In the genomic region with DNA sequence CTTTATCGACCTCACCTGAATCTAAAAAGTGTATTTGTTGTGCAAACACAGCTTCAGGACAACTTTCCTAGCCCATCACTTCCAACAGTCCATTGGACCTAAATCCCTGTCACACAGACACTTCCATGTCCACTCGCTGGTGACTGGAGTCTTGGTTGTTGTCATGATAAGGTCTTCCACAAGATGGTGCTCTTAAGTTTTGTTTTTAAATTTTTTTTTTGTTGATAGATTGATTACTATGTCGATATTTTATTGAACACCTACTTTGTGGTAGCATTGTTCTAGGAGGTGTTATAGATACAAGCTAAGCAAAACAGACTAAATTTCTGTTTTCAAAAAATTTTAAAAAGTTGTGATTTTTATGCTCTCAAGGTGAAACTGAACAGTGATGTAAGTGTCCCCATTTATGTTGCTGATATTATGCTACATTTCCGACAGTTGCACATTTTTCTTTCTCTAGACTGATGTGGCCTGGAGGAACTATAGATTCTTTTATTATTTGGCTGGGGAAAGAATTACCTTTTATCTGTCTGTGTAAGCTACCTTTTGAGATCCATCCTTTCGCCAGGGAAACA, we compare ENCODE assay signal across 8 cellular contexts. TPM values are rescaled to one million over a fixed set of nuclear protein-coding genes. Genes with fewer than 3 reads are reported as not detected.
DNase-seq lines count a peak whose midpoint lies in the region; ATAC-seq, FAIRE-seq and TF ChIP-seq lines count a peak whose summit lies in the region.

No MANE protein-coding gene starts in this region.

- SMC1A ChIA-PET in GM12878 (lab: Charles Lee; ENCODE audit: uncharacterized antibody, unreplicated experiment) = interaction anchor here (0.5 to 12.7 kb wide), 27 partner anchors 10 to 691 kb away, joined by 3 to 233 read pairs (median 5); a partner anchor contains a TSS

- POLR2A ChIA-PET in GM12878 (lab: Charles Lee) = interaction anchor here (1.3 kb wide), 1 partner anchor 94 kb away, joined by 3 read pairs; no protein-coding TSS in a partner anchor

- no peak overlapping the region for H2AFZ ChIP-seq in GM12878 (ENCODE audit: control insufficient read depth, low read depth, low read length)

- intact Hi-C loops in GM12878 (cut with micrococcal nuclease; ENCODE audit: unreplicated experiment) = loop anchor here (1.0 kb wide), 2 partner anchors 95 to 105 kb away; no protein-coding TSS in a partner anchor

- no peak overlapping the region for H3K4me2 ChIP-seq in GM12878 (ENCODE audit: control insufficient read depth, insufficient read depth)

- RAD21 ChIA-PET in GM12878 (lab: Charles Lee; ENCODE audit: unreplicated experiment) = interaction anchor here (0.6 to 8.8 kb wide), 14 partner anchors 31 to 683 kb away, joined by 3 to 108 read pairs (median 4); a partner anchor contains a TSS

- peaks cover 5% of the 10 kb centered on the region for H3K4me1 ChIP-seq in GM12878 (ENCODE audit: control insufficient read depth, insufficient read depth, low read length)

- no peak for TF ChIP-seq POLR2A in GM12878 (IDR thresholded peaks at IDR 0.05; ENCODE audit: low read depth, low read length)

- H3K9me3 ChIP-seq in GM12878 (replicated peaks; ENCODE audit: control insufficient read depth, insufficient read depth, low read length) = no peaks in the 10 kb centered on the region

- peak; percentile 34 to 60 (median 51); a peak in 5 of 6 replicates for TF ChIP-seq CTCF in GM12878 (IDR thresholded peaks at IDR 0.05 in 2 of 3, conservative IDR thresholded peaks at IDR 0.05 in 1 of 3; ENCODE audit: control insufficient read depth in 2 of 3, extremely low read depth in 1 of 3, insufficient read depth in 1 of 3, low read depth in 3 of 3, low read length in 3 of 3)
- TF ChIP-seq CTCF in nephron progenitor cell (IDR thresholded peaks at IDR 0.05) = peak; percentile 52
- TF ChIP-seq CTCF in omental fat pad (IDR thresholded peaks at IDR 0.05) = no peak

- H3K27me3 Mint-ChIP-seq in nephron progenitor cell (ENCODE audit: low read depth, poor library complexity) = peaks cover 39% of the 10 kb centered on the region

- BruUV-seq in GM12878 (replicated peaks; lab: Mats Ljungman, UMichigan) = no TSS peak

- H3K36me3 Mint-ChIP-seq in nephron progenitor cell (ENCODE audit: low read depth) = no peaks in the 10 kb centered on the region

- CTCF ChIA-PET in GM12878 (lab: Yijun Ruan, JAX) = interaction anchor here (0.7 to 10.6 kb wide), 33 partner anchors 9 to 698 kb away, joined by 3 to 361 read pairs (median 4); a partner anchor contains a TSS

- peaks cover 19% of the 10 kb centered on the region for H3K9me3 Mint-ChIP-seq in nephron progenitor cell

- H3K27ac ChIP-seq in GM12878 (ENCODE audit: control insufficient read depth, insufficient read depth) = no peak overlapping the region

- TF ChIP-seq EP300 in Ishikawa (IDR thresholded peaks at IDR 0.05; ENCODE audit: borderline replicate concordance) = no peak
- no peak for TF ChIP-seq EP300 in GM12878 (IDR thresholded peaks at IDR 0.05; ENCODE audit: borderline replicate concordance in 1 of 2, control insufficient read depth in 1 of 2, low read depth in 2 of 2, low read length in 2 of 2)

- peaks cover 8% of the 10 kb centered on the region for H3K4me1 Mint-ChIP-seq in nephron progenitor cell

- no peaks in the 10 kb centered on the region for H3K36me3 ChIP-seq in GM12878 (ENCODE audit: control insufficient read depth in 2 of 2, insufficient read depth in 2 of 2, low read length in 1 of 2)

- H3K4me3 Mint-ChIP-seq in nephron progenitor cell = no peak overlapping the region

- no peak overlapping the region for H3K9ac ChIP-seq in GM12878 (ENCODE audit: control insufficient read depth, insufficient read depth, low read length)

- no peak overlapping the region for H3K27ac Mint-ChIP-seq in nephron progenitor cell

- peak; percentile 96 for FAIRE-seq in GM12878 (lab: Jason Lieb, UNC)

- no peak overlapping the region for H3K4me3 ChIP-seq in GM12878

- ATAC-seq in GM12878 (peak; percentile 80), omental fat pad (ENCODE audit: low FRiP score) (no peak), HG03442 (IDR thresholded peaks at IDR 0.05; ENCODE audit: unreplicated experiment) (no peak)

- in situ Hi-C loops in GM12878 (cut with MboI) = loop anchor here (5.0 kb wide), 1 partner anchor 94 kb away; no protein-coding TSS in a partner anchor

- DNase-seq in DMS153 treated with DMSO at 0.1 percent for 48 hours (lab: John Stamatoyannopoulos, UW; ENCODE audit: unreplicated experiment) (peak; percentile 11), DMS153 (lab: John Stamatoyannopoulos, UW) (no peak), GM12878 (ENCODE audit: low read depth, low spot score) (peak; percentile 21), nephron progenitor cell (no peak), omental fat pad (ENCODE audit: low spot score) (no peak), C1 segment of cervical spinal cord (lab: John Stamatoyannopoulos, UW) (no peak)

- H4K20me1 ChIP-seq in GM12878 (ENCODE audit: control insufficient read depth, insufficient read depth) = no peaks in the 10 kb centered on the region

- H3K79me2 ChIP-seq in GM12878 (ENCODE audit: control insufficient read depth, insufficient read depth, low read length) = no peaks in the 10 kb centered on the region

- TF ChIP-seq RAD21 in Ishikawa (IDR thresholded peaks at IDR 0.05; ENCODE audit: low read depth) (peak; percentile 67), GM12878 (IDR thresholded peaks at IDR 0.05; ENCODE audit: insufficient read depth, low read depth, low read length) (peak; percentile 68)

- WGBS in GM12878 (ENCODE audit: insufficient coverage, insufficient replicate concordance, low lambda C conversion rate, missing lambda C conversion rate) = 40% methylated on average over 5 of the region's 5 CpGs

- H3K27me3 ChIP-seq in GM12878 (replicated peaks in 1 of 2; ENCODE audit: control insufficient read depth in 2 of 2, insufficient read depth in 2 of 2, low read length in 1 of 2) = peaks cover 0 to 2% of the 10 kb centered on the region in 2 experiments; a peak in 1 of 4 replicates

TF ChIP-seq in Ishikawa, 13 proteins besides CTCF, POLR2A, EP300 and RAD21:
- TF ChIP-seq NFIC (IDR thresholded peaks at IDR 0.05) = no peak
TF ChIP-seq in Ishikawa: peak in this region for 0.

TF ChIP-seq in GM12878, 131 proteins besides CTCF, POLR2A, EP300 and RAD21:
- TF ChIP-seq, protein P1, sequence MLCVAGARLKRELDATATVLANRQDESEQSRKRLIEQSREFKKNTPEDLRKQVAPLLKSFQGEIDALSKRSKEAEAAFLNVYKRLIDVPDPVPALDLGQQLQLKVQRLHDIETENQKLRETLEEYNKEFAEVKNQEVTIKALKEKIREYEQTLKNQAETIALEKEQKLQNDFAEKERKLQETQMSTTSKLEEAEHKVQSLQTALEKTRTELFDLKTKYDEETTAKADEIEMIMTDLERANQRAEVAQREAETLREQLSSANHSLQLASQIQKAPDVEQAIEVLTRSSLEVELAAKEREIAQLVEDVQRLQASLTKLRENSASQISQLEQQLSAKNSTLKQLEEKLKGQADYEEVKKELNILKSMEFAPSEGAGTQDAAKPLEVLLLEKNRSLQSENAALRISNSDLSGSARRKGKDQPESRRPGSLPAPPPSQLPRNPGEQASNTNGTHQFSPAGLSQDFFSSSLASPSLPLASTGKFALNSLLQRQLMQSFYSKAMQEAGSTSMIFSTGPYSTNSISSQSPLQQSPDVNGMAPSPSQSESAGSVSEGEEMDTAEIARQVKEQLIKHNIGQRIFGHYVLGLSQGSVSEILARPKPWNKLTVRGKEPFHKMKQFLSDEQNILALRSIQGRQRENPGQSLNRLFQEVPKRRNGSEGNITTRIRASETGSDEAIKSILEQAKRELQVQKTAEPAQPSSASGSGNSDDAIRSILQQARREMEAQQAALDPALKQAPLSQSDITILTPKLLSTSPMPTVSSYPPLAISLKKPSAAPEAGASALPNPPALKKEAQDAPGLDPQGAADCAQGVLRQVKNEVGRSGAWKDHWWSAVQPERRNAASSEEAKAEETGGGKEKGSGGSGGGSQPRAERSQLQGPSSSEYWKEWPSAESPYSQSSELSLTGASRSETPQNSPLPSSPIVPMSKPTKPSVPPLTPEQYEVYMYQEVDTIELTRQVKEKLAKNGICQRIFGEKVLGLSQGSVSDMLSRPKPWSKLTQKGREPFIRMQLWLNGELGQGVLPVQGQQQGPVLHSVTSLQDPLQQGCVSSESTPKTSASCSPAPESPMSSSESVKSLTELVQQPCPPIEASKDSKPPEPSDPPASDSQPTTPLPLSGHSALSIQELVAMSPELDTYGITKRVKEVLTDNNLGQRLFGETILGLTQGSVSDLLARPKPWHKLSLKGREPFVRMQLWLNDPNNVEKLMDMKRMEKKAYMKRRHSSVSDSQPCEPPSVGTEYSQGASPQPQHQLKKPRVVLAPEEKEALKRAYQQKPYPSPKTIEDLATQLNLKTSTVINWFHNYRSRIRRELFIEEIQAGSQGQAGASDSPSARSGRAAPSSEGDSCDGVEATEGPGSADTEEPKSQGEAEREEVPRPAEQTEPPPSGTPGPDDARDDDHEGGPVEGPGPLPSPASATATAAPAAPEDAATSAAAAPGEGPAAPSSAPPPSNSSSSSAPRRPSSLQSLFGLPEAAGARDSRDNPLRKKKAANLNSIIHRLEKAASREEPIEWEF (IDR thresholded peaks at IDR 0.05; ENCODE audit: insufficient replicate concordance, low read depth, low read length) = peak; percentile 92
- TF ChIP-seq ZNF384 (IDR thresholded peaks at IDR 0.05; ENCODE audit: borderline replicate concordance, low read depth, low read length) (0 out of 2 replicates have a peak, but pooled peaks have one; percentile 16), SP1 (IDR thresholded peaks at IDR 0.05; ENCODE audit: low read depth, low read length) (no peak), SMC3 (IDR thresholded peaks at IDR 0.05; ENCODE audit: borderline replicate concordance, low read length) (peak; percentile 71)

RNA-seq across cellular contexts. Expression of a gene that starts 8.1 kb away (rescaled TPM):
- not detected in 2 replicates for total RNA-seq in GM12878 (2013; cell fraction: nucleolus; rRNA removed)
- total RNA-seq in GM12878 (2014; rRNA removed) (not detected in 2 replicates), GM12878 (2014; rRNA removed; fragmentation: Illumina TruSeq; extraction: Trizol) (not detected in 2 replicates), GM12878 (2021) (not detected in 2 replicates), omental fat pad (not detected)
- not detected for polyA plus RNA-seq in GM12878 (2011; ENCODE audit: low read depth)
- polyA plus RNA-seq in GM12878 (2011; rRNA removed) (not detected in 2 replicates), GM12878 (2014; fragmentation: Illumina TruSeq; extraction: Trizol) (not detected in 2 replicates), GM12878 (2014; fragmentation: Nextera tagmentation; extraction: Ambion mirVana) (under 1 TPM in 1 of 2 experiments, not detected in 1; 0.27 TPM), GM12878 (2014; rRNA removed) (not detected in 2 replicates), GM12878 (2016; fragmentation: Nextera tagmentation; extraction: Ambion mirVana) (under 1 TPM; 0.33 to 0.75 TPM)
- not detected in 2 replicates for polyA plus RNA-seq in GM12878 (2011; cell fraction: cytosol; rRNA removed)
- polyA plus RNA-seq in GM12878 (2011; cell fraction: nucleus; rRNA removed) = not detected in 2 replicates
- 0.42 and 1.2 TPM in 2 replicates for polyA plus RNA-seq in GM12878 (2012)
- polyA minus RNA-seq in GM12878 (2011; rRNA and poly(A)+ RNA removed) = not detected in 2 replicates
- not detected in 2 replicates for polyA minus RNA-seq in GM12878 (2011; cell fraction: cytosol; rRNA and poly(A)+ RNA removed)
- polyA minus RNA-seq in GM12878 (2011; cell fraction: nucleus; rRNA and poly(A)+ RNA removed) = not detected in 2 replicates

Comparison
In these comparisons a context has a peak if more than half of its experiments do, and no peak if none do; other contexts are left out.
1. DNase-seq: peak in DMS153 treated with DMSO at 0.1 percent for 48 hours (single experiment) and GM12878 (single experiment); none in DMS153 (single experiment), nephron progenitor cell (single experiment), omental fat pad (single experiment) and C1 segment of cervical spinal cord (0 of 14).
2. CTCF ChIP-seq: peak in GM12878 (3 of 3) and nephron progenitor cell (single experiment); none in omental fat pad (0 of 3).